8 cellular contexts compared by ENCODE assay signal in genomic region chr16:85027349-85027967, GRCh38. TPM values are rescaled to one million over a fixed set of nuclear protein-coding genes. Genes with fewer than 3 reads are reported as not detected.
DNase-seq lines count a peak whose midpoint lies in the region; ATAC-seq lines count a peak whose summit lies in the region.

A gene with protein sequence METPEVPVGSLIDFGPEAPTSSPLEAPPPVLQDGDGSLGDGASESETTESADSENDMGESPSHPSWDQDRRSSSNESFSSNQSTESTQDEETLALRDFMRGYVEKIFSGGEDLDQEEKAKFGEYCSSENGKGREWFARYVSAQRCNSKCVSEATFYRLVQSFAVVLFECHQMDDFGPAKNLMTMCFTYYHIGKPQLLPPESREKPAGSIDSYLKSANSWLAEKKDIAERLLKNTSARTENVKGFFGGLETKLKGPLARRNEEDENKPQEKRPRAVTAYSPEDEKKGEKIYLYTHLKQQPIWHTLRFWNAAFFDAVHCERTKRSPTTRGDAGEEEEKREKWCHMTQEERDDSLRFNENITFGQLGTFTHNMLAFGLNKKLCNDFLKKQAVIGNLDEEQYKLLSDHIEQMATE (plus strand): TSS chr16:85027795. CDS start chr16:85067072, 39,277 bp downstream.

- H3K27ac Mint-ChIP-seq in CD4-positive, alpha-beta memory T cell = peak within 1 kb of the TSS; percentile 92 to 98 (median 95)
- peak within 1 kb of the TSS; percentile 86 for H3K27ac Mint-ChIP-seq in activated CD8-positive, alpha-beta T cell treated with anti-CD3 and anti-CD28 coated beads, Interleukin-2, amount 10 ng/mL, durations not matched to agents 7 days and 5 days

- H3K4me3 Mint-ChIP-seq in CD4-positive, alpha-beta memory T cell = peak within 1 kb of the TSS; percentile 88 to 98 (median 94)
- H3K4me3 Mint-ChIP-seq in activated CD8-positive, alpha-beta T cell treated with anti-CD3 and anti-CD28 coated beads, Interleukin-2, amount 10 ng/mL, durations not matched to agents 7 days and 5 days = peak within 1 kb of the TSS; percentile 87

- POLR2A ChIA-PET in CD4-positive, alpha-beta memory T cell (lab: Charles Lee; ENCODE audit: partially characterized antibody) = interaction anchor here (0.5 to 5.5 kb wide), 20 partner anchors 10 to 658 kb away, joined by 3 to 74 read pairs (median 4); partner anchors contain the start of genes KLHL36 and ZDHHC7
- POLR2A ChIA-PET in activated CD8-positive, alpha-beta T cell treated with anti-CD3 and anti-CD28 coated beads, Interleukin-2, amount 10 ng/mL, durations not matched to agents 7 days and 5 days (lab: Charles Lee) = interaction anchor here (0.6 to 2.7 kb wide), 6 partner anchors 12 to 130 kb away, joined by 3 to 21 read pairs (median 4); partner anchors contain the start of gene ZDHHC7

- ATAC-seq in GM19395 (IDR thresholded peaks at IDR 0.05; ENCODE audit: unreplicated experiment) (peak; percentile 70), HG03565 (IDR thresholded peaks at IDR 0.05; ENCODE audit: unreplicated experiment) (peak; percentile 70)
- ATAC-seq in activated CD8-positive, alpha-beta T cell treated with anti-CD3 and anti-CD28 coated beads, Interleukin-2, amount 10 ng/mL, durations not matched to agents 7 days and 5 days = peak; percentile 81

- peaks cover 10% of the 10 kb centered on the region in 2 donors for H3K36me3 Mint-ChIP-seq in CD4-positive, alpha-beta memory T cell
- no peaks in the 10 kb centered on the region for H3K36me3 Mint-ChIP-seq in activated CD8-positive, alpha-beta T cell treated with anti-CD3 and anti-CD28 coated beads, Interleukin-2, amount 10 ng/mL, durations not matched to agents 7 days and 5 days (ENCODE audit: low read depth)

- no peaks in the 10 kb centered on the region for H3K27me3 Mint-ChIP-seq in CD4-positive, alpha-beta memory T cell
- H3K27me3 Mint-ChIP-seq in activated CD8-positive, alpha-beta T cell treated with anti-CD3 and anti-CD28 coated beads, Interleukin-2, amount 10 ng/mL, durations not matched to agents 7 days and 5 days (ENCODE audit: low read depth) = no peaks in the 10 kb centered on the region

- H3K27ac ChIP-seq in CD4-positive, alpha-beta memory T cell (ENCODE audit: low read depth, low read length) = peak within 1 kb of the TSS; percentile 78
- H3K27ac ChIP-seq in ectodermal cell (ENCODE audit: insufficient read depth, low read depth, low read length, poor library complexity, severe bottlenecking) = no peak within 1 kb of the TSS

- WGBS in ectodermal cell, 2 experiments = 1% methylated on average over 59 of the region's 59 CpGs

- DNase-seq in CD4-positive, alpha-beta memory T cell = peak; percentile 91 to 98 (median 96)
- DNase-seq in NCI-H82 treated with DMSO at 0.1 percent for 48 hours (lab: John Stamatoyannopoulos, UW; ENCODE audit: unreplicated experiment) (peak; percentile 58), medulla oblongata (ENCODE audit: extremely low spot score) (peak; percentile 98)
- DNase-seq in activated CD8-positive, alpha-beta T cell treated with anti-CD3 and anti-CD28 coated beads, Interleukin-2, amount 10 ng/mL, durations not matched to agents 7 days and 5 days = peak; percentile 95
- DNase-seq in stimulated activated CD4-positive, alpha-beta T cell treated with anti-CD3 and anti-CD28 coated beads, TNF-alpha, amount 100 ng/mL, for 48 hours (ENCODE audit: low read depth in 3 of 3) = peak; percentile 88 to 95 (median 92)

- peaks cover 28% of the 10 kb centered on the region for H3K4me1 ChIP-seq in CD4-positive, alpha-beta memory T cell (ENCODE audit: insufficient read depth, low read length)
- peaks cover 15% of the 10 kb centered on the region for H3K4me1 ChIP-seq in ectodermal cell (ENCODE audit: control insufficient read depth, insufficient read depth, low read length)

- H3K9me3 Mint-ChIP-seq in CD4-positive, alpha-beta memory T cell = no peaks in the 10 kb centered on the region
- H3K9me3 Mint-ChIP-seq in activated CD8-positive, alpha-beta T cell treated with anti-CD3 and anti-CD28 coated beads, Interleukin-2, amount 10 ng/mL, durations not matched to agents 7 days and 5 days (ENCODE audit: insufficient read depth) = no peaks in the 10 kb centered on the region

- intact Hi-C loops in CD4-positive, alpha-beta memory T cell (cut with micrococcal nuclease) = loop anchor here (1.0 to 10.0 kb wide), 4 partner anchors 16 to 840 kb away; partner anchors contain the start of genes MEAK7, TAF1C and ZDHHC7

- CTCF ChIA-PET in CD4-positive, alpha-beta memory T cell (lab: Charles Lee; ENCODE audit: partially characterized antibody) = interaction anchor here (0.7 to 4.6 kb wide), 12 partner anchors 12 to 77 kb away, joined by 3 to 47 read pairs (median 4); partner anchors contain the start of gene ZDHHC7
- CTCF ChIA-PET in activated CD8-positive, alpha-beta T cell treated with anti-CD3 and anti-CD28 coated beads, Interleukin-2, amount 10 ng/mL, durations not matched to agents 7 days and 5 days (lab: Charles Lee) = interaction anchor here (1.0 to 3.0 kb wide), 12 partner anchors 12 to 64 kb away, joined by 4 to 26 read pairs (median 6); partner anchors contain the start of gene ZDHHC7

- H3K9me3 ChIP-seq in CD4-positive, alpha-beta memory T cell (ENCODE audit: control insufficient read depth in 1 of 2, low read length in 2 of 2) = no peaks in the 10 kb centered on the region
- no peaks in the 10 kb centered on the region for H3K9me3 ChIP-seq in ectodermal cell (ENCODE audit: control insufficient read depth, low read length)

- peaks cover 7% of the 10 kb centered on the region for H3K36me3 ChIP-seq in CD4-positive, alpha-beta memory T cell (ENCODE audit: insufficient read depth, low read length)
- no peaks in the 10 kb centered on the region for H3K36me3 ChIP-seq in ectodermal cell (ENCODE audit: control insufficient read depth, insufficient read depth, low read length)

- H3K4me1 Mint-ChIP-seq in CD4-positive, alpha-beta memory T cell = peaks cover 19 to 44% (median 26%) of the 10 kb centered on the region in 4 donors
- H3K4me1 Mint-ChIP-seq in activated CD8-positive, alpha-beta T cell treated with anti-CD3 and anti-CD28 coated beads, Interleukin-2, amount 10 ng/mL, durations not matched to agents 7 days and 5 days (ENCODE audit: low read depth) = peaks cover 41% of the 10 kb centered on the region

- no peaks in the 10 kb centered on the region for H3K27me3 ChIP-seq in CD4-positive, alpha-beta memory T cell (ENCODE audit: insufficient read depth, low read length)
- H3K27me3 ChIP-seq in ectodermal cell (ENCODE audit: control insufficient read depth, insufficient read depth, low read length, poor library complexity, severe bottlenecking) = peaks cover 23% of the 10 kb centered on the region

- peak within 1 kb of the TSS; percentile 58 to 82 for H3K4me3 ChIP-seq in CD4-positive, alpha-beta memory T cell (ENCODE audit: low read length in 2 of 2)
- H3K4me3 ChIP-seq in ectodermal cell (ENCODE audit: insufficient read depth, low read depth, low read length) = peak within 1 kb of the TSS; percentile 69

RNA-seq across cellular contexts. Expression of the gene that starts here (rescaled TPM):
- total RNA-seq in CD4-positive, alpha-beta memory T cell = 10 to 100 TPM; 17.7 to 19.0 TPM
- polyA plus RNA-seq in CD4-positive, alpha-beta memory T cell = 10 to 100 TPM in 1 of 2 donors, 1 to 10 TPM in 1; 1.3 to 11.8 TPM
- 1 to 10 TPM; 8.1 to 9.1 TPM for total RNA-seq in activated CD8-positive, alpha-beta T cell treated with anti-CD3 and anti-CD28 coated beads, Interleukin-2, amount 10 ng/mL, durations not matched to agents 7 days and 5 days
- polyA plus RNA-seq in ectodermal cell (2013, experiment 1 of 4) = 9.3 TPM
- polyA plus RNA-seq in ectodermal cell (2013, experiment 2 of 4) = 8.4 TPM
- polyA plus RNA-seq in ectodermal cell (2013, experiment 3 of 4) = 6.7 TPM
- 6.7 TPM for polyA plus RNA-seq in ectodermal cell (2013, experiment 4 of 4)
